ENCODE assay signal across 32 cellular contexts in genomic region chr2:176009445-176009844, GRCh38.
"Had no signal": no experiment of that assay in that cellular context is flagged by ENCODE, and none has a peak within 500 bp of the region (broad histone marks: within the 10 kb centered on the region; RNA-seq: fewer than 3 reads in every experiment).

No MANE protein-coding gene starts in this region.

- H3K27me3 ChIP-seq: adrenal gland, body of pancreas, brain microvascular endothelial cell, breast epithelium had no signal

- ATAC-seq: activated CD8-positive, alpha-beta T cell treated with anti-CD3 and anti-CD28 coated beads for 36 hours; activated naive CD4-positive, alpha-beta T cell treated with anti-CD3 and anti-CD28 coated beads, Interleukin-2, amount 50 U/mL, for 72 hours; activated T-cell treated with anti-CD3 and anti-CD28 coated beads, Interleukin-2, amount 50 U/mL, for 4 hours; activated T-cell treated with anti-CD3 and anti-CD28 coated beads, Interleukin-2, amount 50 U/mL, for 72 hours; activated T-helper 17 cell treated with anti-CD3 and anti-CD28 coated beads, Interleukin-2, amount 50 U/mL, for 72 hours; body of pancreas had no signal

- H3K9me3 ChIP-seq: adrenal gland, body of pancreas, breast epithelium had no signal

- DNase-seq: activated B cell treated with CpG ODN at 0.5 μM for 24 hours; activated CD4-positive, alpha-beta memory T cell treated with anti-CD3 and anti-CD28 coated beads for 36 hours; activated CD4-positive, alpha-beta T cell treated with anti-CD3 and anti-CD28 coated beads for 4 hours; activated CD4-positive, alpha-beta T cell treated with anti-CD3 and anti-CD28 coated beads, Interleukin-2, amount 10 ng/mL, durations not matched to agents 24 days and 14 days; activated CD4-positive, alpha-beta T cell treated with anti-CD3 and anti-CD28 coated beads, Interleukin-2, amount 50 U/mL, for 1 hour; activated CD4-positive, alpha-beta T cell treated with anti-CD3 and anti-CD28 coated beads, Interleukin-2, amount 50 U/mL, for 4 hours; activated CD4-positive, CD25-positive, alpha-beta regulatory T cell treated with anti-CD3 and anti-CD28 coated beads, Interleukin-2, amount 50 U/mL, for 72 hours; activated CD8-positive, alpha-beta memory T cell treated with anti-CD3 and anti-CD28 coated beads, Interleukin-2, amount 50 U/mL, for 4 hours; activated CD8-positive, alpha-beta T cell treated with anti-CD3 and anti-CD28 coated beads for 36 hours; activated effector memory CD4-positive, alpha-beta T cell treated with anti-CD3 and anti-CD28 coated beads, Interleukin-2, amount 50 U/mL, for 16 hours; activated gamma-delta T cell treated with Interleukin-2 at 50 U/mL for 16 hours; activated naive CD4-positive, alpha-beta T cell; activated naive CD4-positive, alpha-beta T cell treated with anti-CD3 and anti-CD28 coated beads for 36 hours; activated naive CD4-positive, alpha-beta T cell treated with anti-CD3 and anti-CD28 coated beads, Interleukin-2, amount 50 U/mL, for 16 hours; activated naive CD8-positive, alpha-beta T cell treated with anti-CD3 and anti-CD28 coated beads for 36 hours; activated T-cell treated with anti-CD3 and anti-CD28 coated beads for 4 hours; activated T-cell treated with anti-CD3 and anti-CD28 coated beads, Interleukin-2, amount 50 U/mL, for 1 hour; activated T-cell treated with anti-CD3 and anti-CD28 coated beads, Interleukin-2, amount 50 U/mL, for 4 hours; activated T-cell treated with anti-CD3 and anti-CD28 coated beads, Interleukin-2, amount 50 U/mL, for 72 hours; adrenal gland; amniotic stem cell; aorta; body of pancreas; brain microvascular endothelial cell; central memory CD4-positive, alpha-beta T cell; T-helper 1 cell; T-helper 2 cell; T-helper 9 cell had no signal

- H3K4me3 ChIP-seq: adrenal gland, body of pancreas, breast epithelium had no signal

- H3K4me1 ChIP-seq: adrenal gland, body of pancreas, breast epithelium had no signal

- H3K36me3 ChIP-seq: adrenal gland, brain microvascular endothelial cell, breast epithelium had no signal

- H3K27ac ChIP-seq: adrenal gland, body of pancreas, brain microvascular endothelial cell, breast epithelium, VCaP had no signal
